8 cellular contexts compared by ENCODE assay signal in the genomic region with DNA sequence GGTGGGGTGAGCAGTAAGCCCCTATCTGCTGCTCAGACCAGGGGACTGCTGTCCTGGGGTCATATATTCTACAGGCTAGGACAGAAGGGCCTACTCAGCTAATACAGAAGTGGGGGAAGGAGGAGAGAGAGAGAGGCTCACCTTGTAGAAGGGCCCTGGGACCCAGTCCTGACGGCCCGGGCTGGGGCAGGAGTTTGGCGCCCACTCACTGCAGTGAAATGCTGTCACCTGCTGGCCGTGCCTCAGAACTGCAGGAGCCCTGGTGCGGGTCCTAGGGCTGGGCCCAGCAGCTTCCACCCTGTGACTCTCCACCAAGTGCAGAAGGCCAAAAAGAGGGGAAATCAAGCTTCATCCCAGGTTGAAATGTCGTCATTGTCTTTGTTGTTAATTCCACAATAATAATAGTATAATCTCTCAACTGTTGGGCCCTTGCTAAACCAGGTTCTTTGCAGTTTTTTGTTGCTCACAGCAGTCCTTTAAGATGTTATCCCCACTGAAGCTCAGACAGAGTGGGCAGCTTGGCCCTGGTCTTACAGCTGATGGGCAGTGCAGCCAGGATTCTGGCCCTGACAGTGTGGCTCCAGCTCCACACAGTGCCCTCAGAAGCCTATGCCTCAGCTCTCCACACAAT. TPM values are rescaled to one million over a fixed set of nuclear protein-coding genes. Genes with fewer than 3 reads are reported as not detected.
DNase-seq lines count a peak whose midpoint lies in the region; ATAC-seq and TF ChIP-seq lines count a peak whose summit lies in the region.

No MANE protein-coding gene starts in this region.

- intact Hi-C loops in naive thymus-derived CD4-positive, alpha-beta T cell (cut with micrococcal nuclease) = loop anchor here in 1 of 2 donors (1.0 kb wide), 2 partner anchors 442 to 627 kb away; no protein-coding TSS in a partner anchor

- H3K36me3 ChIP-seq in naive thymus-derived CD4-positive, alpha-beta T cell (ENCODE audit: control insufficient read depth in 2 of 3, insufficient read depth in 3 of 3, low read length in 3 of 3) = no peaks in the 10 kb centered on the region

- H3K4me3 ChIP-seq in naive thymus-derived CD4-positive, alpha-beta T cell (ENCODE audit: low read length) = no peak overlapping the region

- POLR2A ChIA-PET in naive thymus-derived CD4-positive, alpha-beta T cell (lab: Charles Lee) = no interaction called here

- CTCF ChIA-PET in naive thymus-derived CD4-positive, alpha-beta T cell (lab: Charles Lee) = interaction anchor here (0.6 to 1.4 kb wide), 5 partner anchors 10 to 626 kb away, joined by 3 to 4 read pairs (median 3); no protein-coding TSS in a partner anchor

- no peaks in the 10 kb centered on the region for H3K36me3 Mint-ChIP-seq in naive thymus-derived CD4-positive, alpha-beta T cell
- H3K36me3 Mint-ChIP-seq in stimulated activated effector memory CD8-positive, alpha-beta T cell treated with anti-CD3 and anti-CD28 coated beads, Interleukin-12 subunit alpha, Interleukin-12 subunit beta, amount 100 ng/mL, for 72 hours = no peaks in the 10 kb centered on the region

- no peaks in the 10 kb centered on the region for H3K4me1 Mint-ChIP-seq in naive thymus-derived CD4-positive, alpha-beta T cell
- H3K4me1 Mint-ChIP-seq in stimulated activated effector memory CD8-positive, alpha-beta T cell treated with anti-CD3 and anti-CD28 coated beads, Interleukin-12 subunit alpha, Interleukin-12 subunit beta, amount 100 ng/mL, for 72 hours = peaks cover 5% of the 10 kb centered on the region

- ATAC-seq in HG03108 (IDR thresholded peaks at IDR 0.05; ENCODE audit: unreplicated experiment) (peak; percentile 66), GM19467 (IDR thresholded peaks at IDR 0.05; ENCODE audit: unreplicated experiment) (no peak)
- ATAC-seq in naive thymus-derived CD4-positive, alpha-beta T cell = peak; percentile 75
- ATAC-seq in stimulated activated effector memory CD8-positive, alpha-beta T cell treated with anti-CD3 and anti-CD28 coated beads, Interleukin-12 subunit alpha, Interleukin-12 subunit beta, amount 100 ng/mL, for 72 hours = peak; percentile 67

- no peaks in the 10 kb centered on the region for H3K27me3 ChIP-seq in naive thymus-derived CD4-positive, alpha-beta T cell (ENCODE audit: control insufficient read depth in 2 of 2, insufficient read depth in 2 of 2, low read length in 2 of 2)

- no peak overlapping the region for H3K4me3 Mint-ChIP-seq in naive thymus-derived CD4-positive, alpha-beta T cell
- no peak overlapping the region for H3K4me3 Mint-ChIP-seq in stimulated activated effector memory CD8-positive, alpha-beta T cell treated with anti-CD3 and anti-CD28 coated beads, Interleukin-12 subunit alpha, Interleukin-12 subunit beta, amount 100 ng/mL, for 72 hours

- peak; percentile 48 for DNase-seq in EL
- DNase-seq in NOMO-1 (lab: John Stamatoyannopoulos, UW; ENCODE audit: unreplicated experiment in 2 of 2) = peak; percentile 39 to 48
- peak; percentile 54 for DNase-seq in activated T-cell treated with anti-CD3 and anti-CD28 coated beads for 24 hours (ENCODE audit: low read depth)
- DNase-seq in erythroblast (lab: John Stamatoyannopoulos, UW) = peak; percentile 35 to 65
- peak in 8 of 9 donors; percentile 5 to 65 (median 35) for DNase-seq in naive thymus-derived CD4-positive, alpha-beta T cell
- peak; percentile 51 to 82 for DNase-seq in stimulated activated effector memory CD8-positive, alpha-beta T cell treated with anti-CD3 and anti-CD28 coated beads, Interleukin-12 subunit alpha, Interleukin-12 subunit beta, amount 100 ng/mL, for 72 hours (ENCODE audit: low spot score in 2 of 2)

- H3K27ac ChIP-seq in naive thymus-derived CD4-positive, alpha-beta T cell (ENCODE audit: low read depth, low read length) = no peak overlapping the region

- peaks cover 0 to 15% (median 7%) of the 10 kb centered on the region in 5 donors for H3K27me3 Mint-ChIP-seq in naive thymus-derived CD4-positive, alpha-beta T cell

- no peaks in the 10 kb centered on the region for H3K9me3 ChIP-seq in naive thymus-derived CD4-positive, alpha-beta T cell (ENCODE audit: control insufficient read depth in 2 of 3, low read length in 3 of 3)

- H3K27ac Mint-ChIP-seq in naive thymus-derived CD4-positive, alpha-beta T cell = no peak overlapping the region
- no peak overlapping the region for H3K27ac Mint-ChIP-seq in stimulated activated effector memory CD8-positive, alpha-beta T cell treated with anti-CD3 and anti-CD28 coated beads, Interleukin-12 subunit alpha, Interleukin-12 subunit beta, amount 100 ng/mL, for 72 hours

- TF ChIP-seq POLR2A in erythroblast (IDR thresholded peaks at IDR 0.05; ENCODE audit: low read length) = no peak

- H3K4me1 ChIP-seq in naive thymus-derived CD4-positive, alpha-beta T cell (ENCODE audit: control insufficient read depth in 2 of 2, insufficient read depth in 2 of 2, low read length in 2 of 2) = no peaks in the 10 kb centered on the region

- peaks cover 0 to 3% (median 0%) of the 10 kb centered on the region in 11 donors for H3K9me3 Mint-ChIP-seq in naive thymus-derived CD4-positive, alpha-beta T cell
- H3K9me3 Mint-ChIP-seq in stimulated activated effector memory CD8-positive, alpha-beta T cell treated with anti-CD3 and anti-CD28 coated beads, Interleukin-12 subunit alpha, Interleukin-12 subunit beta, amount 100 ng/mL, for 72 hours = no peaks in the 10 kb centered on the region

RNA-seq across cellular contexts. Expression of a gene that starts 29.6 kb away (rescaled TPM):
- total RNA-seq in naive thymus-derived CD4-positive, alpha-beta T cell = not detected
- not detected for polyA plus RNA-seq in naive thymus-derived CD4-positive, alpha-beta T cell
